In the genomic region with DNA sequence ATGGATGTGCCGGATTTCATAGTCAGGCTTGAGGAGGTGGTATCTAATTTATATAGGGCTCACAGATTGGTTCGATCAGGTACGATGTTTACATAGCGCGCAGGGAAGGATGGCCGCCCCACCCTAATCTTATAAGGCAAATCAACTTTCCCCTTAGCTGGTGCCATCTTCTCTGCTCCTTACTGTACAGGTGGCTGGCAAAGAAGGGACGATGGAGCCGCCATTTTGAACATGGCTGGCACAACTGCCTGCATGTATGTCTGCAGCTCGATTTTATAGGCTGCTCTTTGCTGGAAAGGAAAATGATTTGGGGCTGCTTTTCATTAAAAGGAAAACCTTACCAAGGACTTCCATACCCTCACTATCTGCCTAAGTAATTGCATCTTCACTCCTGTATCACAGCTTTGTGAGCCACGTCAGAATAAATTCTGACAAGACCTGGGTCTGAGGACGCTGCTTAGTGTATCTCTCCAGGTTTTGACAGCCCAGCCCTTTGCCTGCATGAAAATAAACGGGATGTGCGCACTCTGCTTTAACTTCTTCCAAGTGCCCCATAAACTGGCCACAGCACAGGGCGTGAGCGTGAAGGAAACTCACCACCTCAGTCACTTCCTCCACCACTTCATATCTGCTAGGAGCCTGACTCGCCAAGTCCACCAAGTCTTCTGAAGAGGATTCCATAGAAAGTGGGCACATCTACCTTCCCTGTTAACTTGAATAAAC, we compare ENCODE assay signal across 16 cellular contexts.
A peak's percentile ranks its signal among the peaks of the same experiment; 100 is the strongest.
DNase-seq lines count a peak whose midpoint lies in the region; ATAC-seq and TF ChIP-seq lines count a peak whose summit lies in the region.
"Had no signal": no experiment of that assay in that cellular context is flagged by ENCODE, and none has a peak within 500 bp of the region (broad histone marks: within the 10 kb centered on the region; RNA-seq: fewer than 3 reads in every experiment).

No MANE protein-coding gene starts in this region.

- DNase-seq in Calu3 (no peak), RWPE1 (ENCODE audit: low spot score) (no peak), coronary artery (ENCODE audit: low spot score) (peak; percentile 67), sigmoid colon (no peak), SW480 (ENCODE audit: low spot score) (no peak), GM19240 (ENCODE audit: insufficient read length, low spot score) (no peak)
- DNase-seq: activated CD8-positive, alpha-beta memory T cell treated with anti-CD3 and anti-CD28 coated beads for 24 hours; activated effector memory CD4-positive, alpha-beta T cell treated with Interleukin-2 at 50 U/mL for 16 hours; DMS79; Karpas-422; NCI-H2081; SHP77 treated with DMSO at 0.1 percent for 48 hours had no signal

- no peak for TF ChIP-seq POLR2A in sigmoid colon (IDR thresholded peaks at IDR 0.05)

- H3K27me3 ChIP-seq in sigmoid colon = no peaks in the 10 kb centered on the region
- H3K27me3 ChIP-seq: neutrophil had no signal

- intact Hi-C loops in Calu3 (cut with micrococcal nuclease; ENCODE audit: unreplicated experiment) (loop anchor here (5.0 kb wide), 3 partner anchors 43 to 177 kb away; a partner anchor contains a TSS), sigmoid colon (cut with DNase I) (no loop called here)

- H3K9me3 ChIP-seq in sigmoid colon = no peaks in the 10 kb centered on the region
- H3K9me3 ChIP-seq: neutrophil had no signal

- ATAC-seq in GM21528 (IDR thresholded peaks at IDR 0.05; ENCODE audit: low FRiP score, unreplicated experiment) (no peak), HG03196 (IDR thresholded peaks at IDR 0.05; ENCODE audit: unreplicated experiment) (no peak)

- BruUV-seq in Calu3 (replicated peaks; lab: Mats Ljungman, UMichigan) = no TSS peak

- H3K4me1 ChIP-seq in sigmoid colon = peaks cover 0 to 49% (median 42%) of the 10 kb centered on the region in 4 donors

- POLR2A ChIA-PET in RWPE1 (lab: Yijun Ruan, JAX; ENCODE audit: low non-redundant PET) = no interaction called here

- H3K9me3 Mint-ChIP-seq in Calu3 (ENCODE audit: low read depth, unreplicated experiment) = no peaks in the 10 kb centered on the region

- no peaks in the 10 kb centered on the region for H3K36me3 ChIP-seq in sigmoid colon
- H3K36me3 ChIP-seq: neutrophil had no signal

- peaks cover 71% of the 10 kb centered on the region for H3K4me1 Mint-ChIP-seq in Calu3 (ENCODE audit: low read depth, unreplicated experiment)

- H3K4me3 Mint-ChIP-seq in Calu3 (ENCODE audit: low read depth, unreplicated experiment) = peak overlapping the region; percentile 56
- H3K4me3 Mint-ChIP-seq: B cell had no signal

- peaks cover 54% of the 10 kb centered on the region for H3K36me3 Mint-ChIP-seq in Calu3 (ENCODE audit: insufficient read depth, unreplicated experiment)

- peak overlapping the region; percentile 84 for H3K27ac ChIP-seq in RWPE1
- H3K27ac ChIP-seq in coronary artery = peak overlapping the region; percentile 78 to 87
- peak overlapping the region in 3 of 4 donors; percentile 15 to 46 (median 20) for H3K27ac ChIP-seq in sigmoid colon
- H3K27ac ChIP-seq: neutrophil had no signal

- CTCF ChIA-PET in Calu3 (lab: Charles Lee) = interaction anchor here (1.3 kb wide), 1 partner anchor 180 kb away, joined by 4 read pairs; no protein-coding TSS in a partner anchor
- CTCF ChIA-PET in RWPE1 (lab: Yijun Ruan, JAX) = interaction anchor here (0.6 kb wide), 1 partner anchor 8 kb away, joined by 3 read pairs; no protein-coding TSS in a partner anchor

- H3K27ac Mint-ChIP-seq in Calu3 (ENCODE audit: unreplicated experiment) = peak overlapping the region; percentile 99
- H3K27ac Mint-ChIP-seq: B cell had no signal

- 66 to 88% methylated on average over 16 of the region's 16 CpGs for WGBS in sigmoid colon, 2 donors

- TF ChIP-seq CTCF in Calu3 (IDR thresholded peaks at IDR 0.05; ENCODE audit: unreplicated experiment) (no peak), RWPE1 (conservative IDR thresholded peaks at IDR 0.05; ENCODE audit: low read depth) (no peak), coronary artery (IDR thresholded peaks at IDR 0.05) (no peak), sigmoid colon (IDR thresholded peaks at IDR 0.05) (no peak)

- H3K4me3 ChIP-seq in coronary artery = no peak overlapping the region
- no peak overlapping the region for H3K4me3 ChIP-seq in sigmoid colon

- TF ChIP-seq EP300 in sigmoid colon (IDR thresholded peaks at IDR 0.05) = peak in 1 of 4 donors; percentile 27

- H3K27me3 Mint-ChIP-seq in Calu3 (ENCODE audit: unreplicated experiment) = no peaks in the 10 kb centered on the region

Comparison
In these comparisons a context has a peak if more than half of its experiments do, and no peak if none do; other contexts are left out.
1. H3K27ac ChIP-seq: peak in every context shown above with its lines; median percentile 84 in RWPE1; 82 in coronary artery; 20 in sigmoid colon.